Comparison of ENCODE assay signal across 1 cellular context in genomic region chr10:35545878-35546631, GRCh38.
TF ChIP-seq lines count a peak whose summit lies in the region.

No MANE protein-coding gene starts in this region.

TF ChIP-seq in endothelial cell of umbilical vein, 7 proteins besides CTCF, POLR2A, EP300 and RAD21:
- TF ChIP-seq POLR2AphosphoS5 (IDR thresholded peaks at IDR 0.05; ENCODE audit: insufficient read depth, low read depth, low read length) (no peak), EZH2 (IDR thresholded peaks at IDR 0.05; ENCODE audit: borderline replicate concordance, low read depth, low read length, severe bottlenecking) (no peak), JUN (IDR thresholded peaks at IDR 0.05; ENCODE audit: borderline replicate concordance, insufficient read depth, insufficient read length, low read depth) (no peak)
